In the genomic region with DNA sequence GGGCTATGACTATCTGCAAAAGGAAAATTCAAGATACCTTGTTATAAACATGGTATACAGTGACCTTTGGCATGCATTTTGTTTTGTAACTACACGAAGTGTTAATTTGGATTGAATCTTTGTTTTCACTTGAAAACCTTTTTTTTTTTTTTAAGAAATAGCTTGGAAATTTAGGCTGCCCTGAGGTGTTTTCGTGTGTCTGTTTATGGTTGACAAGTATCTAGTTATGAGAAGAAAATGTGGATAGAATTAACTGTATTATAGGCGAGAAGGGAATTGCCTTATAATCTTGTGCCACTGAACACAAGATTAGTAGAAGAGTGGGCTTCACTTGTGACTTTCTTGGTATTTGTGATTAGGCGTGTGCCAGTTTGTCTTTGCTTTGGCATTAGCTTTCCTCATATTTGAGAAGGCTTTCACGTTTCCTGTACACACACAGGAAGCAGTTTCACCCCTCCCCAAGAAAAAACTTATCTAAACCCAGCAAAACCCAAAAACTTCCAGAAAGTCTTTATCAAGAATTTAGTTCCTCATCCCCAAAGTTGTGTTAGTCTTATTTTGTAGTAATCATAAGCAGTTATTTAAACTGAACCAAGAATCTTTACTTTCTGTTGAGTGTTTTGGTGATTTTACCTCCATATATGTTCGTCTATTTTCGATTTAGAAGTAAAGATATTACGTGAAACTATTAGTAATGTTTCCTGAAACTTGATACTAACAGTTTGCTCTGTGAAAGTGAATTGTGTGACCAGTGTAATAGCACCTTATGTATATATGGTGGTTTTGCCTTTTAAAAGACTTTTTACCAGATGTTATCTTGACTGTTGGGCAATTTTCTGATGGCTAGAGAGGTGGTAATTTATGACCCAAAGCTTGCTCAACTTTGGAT, we compare ENCODE assay signal across 8 cellular contexts. TPM values are rescaled to one million over a fixed set of nuclear protein-coding genes. Genes with fewer than 3 reads are reported as not detected.
DNase-seq lines count a peak whose midpoint lies in the region; FAIRE-seq and TF ChIP-seq lines count a peak whose summit lies in the region.

No MANE protein-coding gene starts in this region.

- peaks cover 46% of the 10 kb centered on the region for H3K4me1 Mint-ChIP-seq in progenitor cell of endocrine pancreas (ENCODE audit: low read depth)

- POLR2A ChIA-PET in AG04449 (lab: Yijun Ruan, JAX): no interaction called here

- H3K36me3 ChIP-seq in NT2/D1 (ENCODE audit: insufficient read depth, insufficient read length, low read length) (peaks cover 5% of the 10 kb centered on the region), duodenal mucosa (ENCODE audit: control insufficient read depth in 1 of 2, insufficient read depth in 2 of 2, low read length in 2 of 2) (no peaks in the 10 kb centered on the region)

- TF ChIP-seq CTCF in AG04449 (IDR thresholded peaks at IDR 0.05; ENCODE audit: insufficient read depth, low read length, missing control alignments) (no peak), progenitor cell of endocrine pancreas (IDR thresholded peaks at IDR 0.05; ENCODE audit: unreplicated experiment) (no peak)

- H3K9me3 Mint-ChIP-seq in progenitor cell of endocrine pancreas (ENCODE audit: low read depth): no peaks in the 10 kb centered on the region

- peaks cover 4% of the 10 kb centered on the region for H3K4me1 ChIP-seq in NT2/D1 (ENCODE audit: insufficient read depth, insufficient read length)
- peaks cover 31 to 49% of the 10 kb centered on the region in 2 donors for H3K4me1 ChIP-seq in duodenal mucosa (ENCODE audit: control insufficient read depth in 1 of 2, insufficient read depth in 2 of 2, low read length in 2 of 2)

- H3K27me3 Mint-ChIP-seq in progenitor cell of endocrine pancreas: no peaks in the 10 kb centered on the region

- peak overlapping the region; percentile 35 for H3K4me3 ChIP-seq in AG04449 (ENCODE audit: low read depth, low read length)
- H3K4me3 ChIP-seq in NT2/D1 (ENCODE audit: insufficient read length, low read depth): no peak overlapping the region
- H3K4me3 ChIP-seq in duodenal mucosa (ENCODE audit: low read depth in 1 of 2, low read length in 2 of 2): peak overlapping the region; percentile 38 to 98

- peak; percentile 93 for FAIRE-seq in GM19239 (lab: Jason Lieb, UNC)

- no peak for DNase-seq in AG04449 (ENCODE audit: low read depth, low spot score)
- DNase-seq in GM19239 (ENCODE audit: insufficient read length, low spot score): no peak
- no peak for DNase-seq in NT2/D1 (ENCODE audit: low read depth, low spot score)
- no peak for DNase-seq in progenitor cell of endocrine pancreas (ENCODE audit: low spot score, unreplicated experiment)
- DNase-seq in iPS-NIHi7 (ENCODE audit: extremely low spot score): no peak
- DNase-seq in NCI-H345 (lab: John Stamatoyannopoulos, UW): no peak
- DNase-seq in NCI-H2196 (lab: John Stamatoyannopoulos, UW; ENCODE audit: unreplicated experiment): no peak

- H3K9ac ChIP-seq in NT2/D1 (ENCODE audit: insufficient read length, low read depth) (peak overlapping the region; percentile 65), duodenal mucosa (ENCODE audit: low read depth in 1 of 2, low read length in 2 of 2) (peak overlapping the region; percentile 52 to 58)

- peak overlapping the region; percentile 30 for H3K27ac ChIP-seq in duodenal mucosa (ENCODE audit: low read depth, low read length)

- H3K27me3 ChIP-seq in NT2/D1 (ENCODE audit: insufficient read depth, insufficient read length) (no peaks in the 10 kb centered on the region), duodenal mucosa (ENCODE audit: control insufficient read depth in 1 of 2, insufficient read depth in 2 of 2, low read length in 2 of 2) (no peaks in the 10 kb centered on the region)

- H3K4me3 Mint-ChIP-seq in progenitor cell of endocrine pancreas (ENCODE audit: low read depth): peak overlapping the region; percentile 83

- H3K36me3 Mint-ChIP-seq in progenitor cell of endocrine pancreas (ENCODE audit: insufficient read depth): no peaks in the 10 kb centered on the region

- H3K9me3 ChIP-seq in NT2/D1 (ENCODE audit: insufficient read depth, low read length): no peaks in the 10 kb centered on the region
- no peaks in the 10 kb centered on the region for H3K9me3 ChIP-seq in duodenal mucosa (ENCODE audit: control insufficient read depth in 1 of 2, low read length in 2 of 2)

- peak overlapping the region; percentile 26 for H3K27ac Mint-ChIP-seq in progenitor cell of endocrine pancreas

- CTCF ChIA-PET in AG04449 (lab: Yijun Ruan, JAX): no interaction called here

RNA-seq across cellular contexts. Expression of gene DYRK1A, which starts 3.8 kb away (rescaled TPM):
- 83.5 and 90.3 TPM in 2 replicates for total RNA-seq in progenitor cell of endocrine pancreas
